In genomic region chr4:41797260-41797659, GRCh38 we compare ENCODE assay signal across 23 cellular contexts. TPM values are rescaled to one million over a fixed set of nuclear protein-coding genes. Genes with fewer than 3 reads are reported as not detected.
DNase-seq lines count a peak whose midpoint lies in the region; ATAC-seq and TF ChIP-seq lines count a peak whose summit lies in the region.
"Had no signal": no experiment of that assay in that cellular context is flagged by ENCODE, and none has a peak within 500 bp of the region (broad histone marks: within the 10 kb centered on the region; RNA-seq: fewer than 3 reads in every experiment).

No MANE protein-coding gene starts in this region.

- H2AFZ ChIP-seq in GM23338 = no peak overlapping the region
- H2AFZ ChIP-seq in neuronal stem cell (ENCODE audit: low read length) = no peak overlapping the region

- no peak overlapping the region for H3K9ac ChIP-seq in neuronal stem cell (ENCODE audit: low read depth, low read length, poor library complexity)

- no peak for TF ChIP-seq POLR2A in sigmoid colon (IDR thresholded peaks at IDR 0.05)

- H3K27me3 ChIP-seq in A673 (replicated peaks; ENCODE audit: insufficient read depth, low read depth, low read length, poor library complexity) = peaks cover 9% of the 10 kb centered on the region
- no peaks in the 10 kb centered on the region for H3K27me3 ChIP-seq in GM23338 (ENCODE audit: insufficient read depth)
- H3K27me3 ChIP-seq in kidney epithelial cell (ENCODE audit: control insufficient read depth, insufficient read depth, low read length) = no peaks in the 10 kb centered on the region
- peaks cover 0 to 30% (median 0%) of the 10 kb centered on the region in 3 experiments for H3K27me3 ChIP-seq in neuronal stem cell (ENCODE audit: control insufficient read depth in 3 of 3, insufficient read depth in 3 of 3, low read depth in 1 of 3, low read length in 3 of 3)
- peaks cover 0 to under 1% (median 0%) of the 10 kb centered on the region in 3 donors for H3K27me3 ChIP-seq in sigmoid colon
- H3K27me3 ChIP-seq: SJCRH30 had no signal

- no peak overlapping the region for H3K23ac ChIP-seq in neuronal stem cell (ENCODE audit: low read depth, low read length, poor library complexity)

- no CpG with 5 or more reads among the region's 2 CpGs for WGBS in neuronal stem cell (ENCODE audit: extremely low coverage in 2 of 2, insufficient read length in 2 of 2, insufficient replicate concordance in 1 of 2), 2 donors
- 28 to 45% methylated on average over 2 of the region's 2 CpGs for WGBS in sigmoid colon, 2 donors

- no TSS peak for BruUV-seq in A673 (replicated peaks; lab: Mats Ljungman, UMichigan)

- H3F3A ChIP-seq in GM23338 (replicated peaks; ENCODE audit: low read depth) = no peaks in the 10 kb centered on the region

- H3K4me2 ChIP-seq in GM23338 = peak overlapping the region; percentile 65
- H3K4me2 ChIP-seq in neuronal stem cell (ENCODE audit: insufficient read depth, low read length, poor library complexity, severe bottlenecking) = no peak overlapping the region

- no peak overlapping the region for H3K14ac ChIP-seq in neuronal stem cell (ENCODE audit: low read length)

- no peak overlapping the region for H3K4me3 Mint-ChIP-seq in GM23338
- no peak overlapping the region for H3K4me3 Mint-ChIP-seq in activated T-cell treated with anti-CD3 and anti-CD28 coated beads, Interleukin-2, amount 50 U/mL, for 24 hours
- H3K4me3 Mint-ChIP-seq: CD4-positive, CD25-positive, alpha-beta regulatory T cell had no signal

- H3K27ac ChIP-seq in A673 (ENCODE audit: low read depth, low read length, poor library complexity, severe bottlenecking) = no peak overlapping the region
- H3K27ac ChIP-seq in GM23338 (ENCODE audit: low read depth) = no peak overlapping the region
- H3K27ac ChIP-seq in neuronal stem cell (replicated peaks; ENCODE audit: low read length) = peak overlapping the region; percentile 79
- no peak overlapping the region for H3K27ac ChIP-seq in sigmoid colon
- H3K27ac ChIP-seq: SJCRH30 had no signal

- TF ChIP-seq EP300 in sigmoid colon (IDR thresholded peaks at IDR 0.05) = no peak

- H4K91ac ChIP-seq in neuronal stem cell (ENCODE audit: low read depth, low read length, poor library complexity) = no peak overlapping the region

- H3K4me3 ChIP-seq in A673 (ENCODE audit: low read depth, low read length, poor library complexity, severe bottlenecking) (no peak overlapping the region), GM23338 (peak overlapping the region; percentile 24; the same call in 1 of the 2 replicates), kidney epithelial cell (ENCODE audit: low read depth, low read length) (no peak overlapping the region), neuronal stem cell (ENCODE audit: low read length in 2 of 2) (no peak overlapping the region), sigmoid colon (no peak overlapping the region)
- H3K4me3 ChIP-seq: SJCRH30 had no signal

- H3K27ac Mint-ChIP-seq in GM23338 = no peak overlapping the region
- no peak overlapping the region for H3K27ac Mint-ChIP-seq in activated T-cell treated with anti-CD3 and anti-CD28 coated beads, Interleukin-2, amount 50 U/mL, for 24 hours
- H3K27ac Mint-ChIP-seq: CD4-positive, CD25-positive, alpha-beta regulatory T cell had no signal

- DNase-seq in A673 (ENCODE audit: low spot score) (peak; percentile 11), GM23338 (ENCODE audit: low spot score) (no peak), kidney epithelial cell (ENCODE audit: low read depth) (peak; percentile 4), neuronal stem cell (ENCODE audit: low spot score) (no peak), sigmoid colon (no peak)
- DNase-seq in activated T-cell treated with anti-CD3 and anti-CD28 coated beads, Interleukin-2, amount 50 U/mL, for 24 hours = no peak
- DNase-seq: Caco-2; CD4-positive, CD25-positive, alpha-beta regulatory T cell; DMS153; KBM-7; MM.1S; NCI-H1092; NCI-H1436; NCI-H1930; NCI-H226; NCI-H510A treated with DMSO at 0.1 percent for 48 hours; OCI-M1 had no signal

- no peak overlapping the region for H4K8ac ChIP-seq in neuronal stem cell (ENCODE audit: low read depth, low read length)

- H2AK5ac ChIP-seq in neuronal stem cell (ENCODE audit: low read depth, low read length) = no peak overlapping the region

- H3K4ac ChIP-seq in neuronal stem cell (ENCODE audit: low read length) = no peak overlapping the region

- no peaks in the 10 kb centered on the region for H3K36me3 ChIP-seq in A673 (ENCODE audit: insufficient read depth, low read length, poor library complexity, severe bottlenecking)
- H3K36me3 ChIP-seq in GM23338 (ENCODE audit: insufficient read depth) = no peaks in the 10 kb centered on the region
- no peaks in the 10 kb centered on the region for H3K36me3 ChIP-seq in kidney epithelial cell (ENCODE audit: control insufficient read depth, insufficient read depth, low read length)
- H3K36me3 ChIP-seq in neuronal stem cell (replicated peaks in 1 of 2; ENCODE audit: control insufficient read depth in 2 of 2, insufficient read depth in 2 of 2, low read length in 2 of 2) = no peaks in the 10 kb centered on the region
- H3K36me3 ChIP-seq in sigmoid colon = no peaks in the 10 kb centered on the region
- H3K36me3 ChIP-seq: SJCRH30 had no signal

- H2BK120ac ChIP-seq in neuronal stem cell (ENCODE audit: low read depth, low read length) = no peak overlapping the region

- no peaks in the 10 kb centered on the region for H3K9me3 Mint-ChIP-seq in GM23338
- no peaks in the 10 kb centered on the region for H3K9me3 Mint-ChIP-seq in activated T-cell treated with anti-CD3 and anti-CD28 coated beads, Interleukin-2, amount 50 U/mL, for 24 hours

- ATAC-seq in GM23338 = no peak
- ATAC-seq in GM18867 (IDR thresholded peaks at IDR 0.05; ENCODE audit: unreplicated experiment) = no peak
- ATAC-seq: HepG2 had no signal

- no peak overlapping the region for H2BK12ac ChIP-seq in neuronal stem cell (ENCODE audit: low read length)

- H3K9me2 ChIP-seq in GM23338 (ENCODE audit: insufficient read depth) = 0 out of 2 replicates have a peak, but pooled peaks cover 4% of the 10 kb centered on the region

- no peaks in the 10 kb centered on the region for H3K79me2 ChIP-seq in GM23338 (replicated peaks; ENCODE audit: insufficient read depth)

- H3K79me1 ChIP-seq in neuronal stem cell (ENCODE audit: low read depth, low read length) = no peaks in the 10 kb centered on the region

- POLR2A ChIA-PET in A673 (lab: Charles Lee; ENCODE audit: low non-redundant PET) = no interaction called here

- H3K4me1 ChIP-seq in A673 (ENCODE audit: insufficient read depth, low read length, poor library complexity, severe bottlenecking) = peaks cover 3% of the 10 kb centered on the region
- H3K4me1 ChIP-seq in GM23338 (ENCODE audit: insufficient read depth) = peaks cover 26% of the 10 kb centered on the region
- H3K4me1 ChIP-seq in neuronal stem cell (ENCODE audit: control insufficient read depth in 2 of 2, insufficient read depth in 1 of 2, low read depth in 1 of 2, low read length in 2 of 2) = peaks cover 6 to 13% of the 10 kb centered on the region in 2 donors
- no peaks in the 10 kb centered on the region for H3K4me1 ChIP-seq in sigmoid colon
- H3K4me1 ChIP-seq: Caco-2 had no signal

- no peaks in the 10 kb centered on the region for H3K36me3 Mint-ChIP-seq in GM23338 (ENCODE audit: low read depth)
- no peaks in the 10 kb centered on the region for H3K36me3 Mint-ChIP-seq in activated T-cell treated with anti-CD3 and anti-CD28 coated beads, Interleukin-2, amount 50 U/mL, for 24 hours (ENCODE audit: low read depth)
- H3K36me3 Mint-ChIP-seq: CD4-positive, CD25-positive, alpha-beta regulatory T cell had no signal

- no peak overlapping the region for H2BK5ac ChIP-seq in neuronal stem cell (ENCODE audit: low read length)

- TF ChIP-seq CTCF in A673 (conservative IDR thresholded peaks at IDR 0.05; ENCODE audit: low read depth, low read length) = no peak
- no peak for TF ChIP-seq CTCF in GM23338 (conservative IDR thresholded peaks at IDR 0.05; ENCODE audit: low read depth in 2 of 2)
- TF ChIP-seq CTCF in kidney epithelial cell (IDR thresholded peaks at IDR 0.05; ENCODE audit: insufficient read depth, low read length, poor library complexity, severe bottlenecking) = no peak
- TF ChIP-seq CTCF in sigmoid colon (IDR thresholded peaks at IDR 0.05) = no peak

- H4K20me1 ChIP-seq in GM23338 (replicated peaks; ENCODE audit: insufficient read depth) = no peaks in the 10 kb centered on the region

- H3K9me3 ChIP-seq in A673 (ENCODE audit: low read depth, low read length, poor library complexity, severe bottlenecking) = no peaks in the 10 kb centered on the region
- no peaks in the 10 kb centered on the region for H3K9me3 ChIP-seq in neuronal stem cell (replicated peaks in 1 of 2; ENCODE audit: control insufficient read depth in 2 of 2, insufficient read depth in 1 of 2, low read depth in 1 of 2, low read length in 2 of 2)
- no peaks in the 10 kb centered on the region for H3K9me3 ChIP-seq in sigmoid colon
- H3K9me3 ChIP-seq: Caco-2, SJCRH30 had no signal

- peaks cover 46% of the 10 kb centered on the region for H3K4me1 Mint-ChIP-seq in GM23338
- H3K4me1 Mint-ChIP-seq in activated T-cell treated with anti-CD3 and anti-CD28 coated beads, Interleukin-2, amount 50 U/mL, for 24 hours (ENCODE audit: low read depth) = no peaks in the 10 kb centered on the region
- H3K4me1 Mint-ChIP-seq: CD4-positive, CD25-positive, alpha-beta regulatory T cell had no signal

- no peak overlapping the region for H2BK15ac ChIP-seq in neuronal stem cell (ENCODE audit: low read length)

- H3K18ac ChIP-seq in neuronal stem cell (ENCODE audit: low read length) = no peak overlapping the region

- intact Hi-C loops in A673 (cut with micrococcal nuclease; ENCODE audit: unreplicated experiment) (no loop called here), sigmoid colon (cut with DNase I) (no loop called here)

- CTCF ChIA-PET in A673 (lab: Charles Lee) = no interaction called here

- H3K27me3 Mint-ChIP-seq in GM23338 (ENCODE audit: insufficient read depth, low read depth, poor library complexity) = no peaks in the 10 kb centered on the region
- peaks cover 4% of the 10 kb centered on the region for H3K27me3 Mint-ChIP-seq in activated T-cell treated with anti-CD3 and anti-CD28 coated beads, Interleukin-2, amount 50 U/mL, for 24 hours
- H3K27me3 Mint-ChIP-seq: CD4-positive, CD25-positive, alpha-beta regulatory T cell had no signal

TF ChIP-seq in GM23338, 12 proteins besides CTCF, POLR2A, EP300 and RAD21 (continues in another document):
- TF ChIP-seq STAT1 (IDR thresholded peaks at IDR 0.05; ENCODE audit: unreplicated experiment) (no peak), NANOG (IDR thresholded peaks at IDR 0.05; ENCODE audit: borderline replicate concordance) (no peak), POLR2AphosphoS5 (IDR thresholded peaks at IDR 0.05; ENCODE audit: low read depth) (no peak), JUNB (IDR thresholded peaks at IDR 0.05; ENCODE audit: unreplicated experiment) (no peak)

RNA-seq across cellular contexts. Expression of gene PHOX2B, which starts 48.7 kb away (rescaled TPM):
- total RNA-seq in A673 (2021) (0.09 and 0.13 TPM in 2 replicates), kidney epithelial cell (not detected in 2 replicates), sigmoid colon (1 to 10 TPM in 3 of 4 donors, under 1 TPM in 1; 0.33 to 3.6 (median 2.9) TPM)
- not detected in 2 replicates for total RNA-seq in GM23338 (2014; rRNA removed; shearing (Covaris generic))
- polyA plus RNA-seq in GM23338 (2016; fragmentation: Nextera tagmentation; extraction: Ambion mirVana) (not detected in 2 replicates), sigmoid colon (1 to 10 TPM in 1 of 3 donors, under 1 TPM in 1, not detected in 1; 0.60 to 1.6 TPM)
- polyA plus RNA-seq in neuronal stem cell (2013, experiment 1 of 2) = not detected
- 0.01 TPM for polyA plus RNA-seq in neuronal stem cell (2013, experiment 2 of 2)
- total RNA-seq: Caco-2; CD4-positive, CD25-positive, alpha-beta regulatory T cell; G401; HepG2; SJCRH30; T-helper 1 cell treated with Interleukin-12 subunit alpha and Interleukin-12 subunit beta and Interleukin-4 antibody, amounts not matched to agents 30 ng/mL and 1 ng/mL, for 36 hours had no signal
- polyA plus RNA-seq: BJ; CD4-positive, CD25-positive, alpha-beta regulatory T cell; HepG2 had no signal

Comparison
In these comparisons a context has a peak if more than half of its experiments do, and no peak if none do; other contexts are left out.
1. DNase-seq: peak in A673 (single experiment) and kidney epithelial cell (single experiment); none in GM23338 (single experiment), neuronal stem cell (single experiment), sigmoid colon (single experiment) and activated T-cell treated with anti-CD3 and anti-CD28 coated beads, Interleukin-2, amount 50 U/mL, for 24 hours (single experiment).